In the genomic region with DNA sequence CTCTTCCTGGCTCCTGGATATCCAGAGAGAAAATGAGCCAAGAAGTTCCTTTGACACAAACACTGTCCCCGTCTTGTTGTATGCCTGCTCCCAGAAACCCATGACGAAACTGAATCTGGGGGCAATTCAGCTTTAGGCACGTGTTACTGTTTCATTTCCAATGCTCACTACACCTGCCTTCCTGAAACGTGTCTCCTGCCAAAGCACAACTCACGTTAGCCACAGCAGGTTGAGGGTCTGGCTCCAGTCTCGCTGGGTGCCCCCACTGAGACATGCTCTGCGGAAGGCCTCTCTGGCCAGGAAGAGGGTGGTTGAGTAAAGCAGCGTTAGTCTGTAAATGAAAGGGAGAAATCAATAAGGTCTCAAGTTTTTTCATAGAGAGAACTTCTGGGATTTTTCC, we compare ENCODE assay signal across 22 cellular contexts.
"Had no signal": no experiment of that assay in that cellular context is flagged by ENCODE, and none has a peak within 500 bp of the region (broad histone marks: within the 10 kb centered on the region; RNA-seq: fewer than 3 reads in every experiment).

No MANE protein-coding gene starts in this region.

- DNase-seq: cortex of kidney; esophagus squamous epithelium; foreskin fibroblast; glutamatergic neuron; immature natural killer cell; left ventricle myocardium superior; mesendoderm; naive B cell; psoas muscle; retina; stimulated activated CD4-positive, alpha-beta T cell treated with anti-CD3 and anti-CD28 coated beads, Interleukin-2, amount 100 ng/mL, for 24 hours; stimulated activated CD4-positive, alpha-beta T cell treated with anti-CD3 and anti-CD28 coated beads, Interleukin-4, amount 100 ng/mL, for 4 hours; stimulated activated naive CD4-positive, alpha-beta T cell treated with Interleukin-2 at 50 U/mL for 16 hours; thyroid gland; uterus had no signal

- H3K9ac ChIP-seq: parathyroid adenoma had no signal

- H3K27ac ChIP-seq: esophagus squamous epithelium, gastroesophageal sphincter, parathyroid adenoma, psoas muscle, suprapubic skin, thyroid gland, uterus had no signal

- H3K36me3 ChIP-seq: uterus had no signal

- H3K4me1 Mint-ChIP-seq: immature natural killer cell, nephron had no signal

- H3K27ac Mint-ChIP-seq: nephron had no signal

- H3K27me3 Mint-ChIP-seq: naive B cell had no signal

- H3K9me3 ChIP-seq: esophagus squamous epithelium, gastroesophageal sphincter, psoas muscle, suprapubic skin, thyroid gland, upper lobe of left lung, uterus had no signal

- H3K4me3 Mint-ChIP-seq: immature natural killer cell, naive B cell, nephron had no signal

- H3K79me2 ChIP-seq: parathyroid adenoma had no signal

- H3K9me3 Mint-ChIP-seq: immature natural killer cell, naive B cell, nephron had no signal

- H2AFZ ChIP-seq: parathyroid adenoma had no signal

- H3K27me3 ChIP-seq: esophagus squamous epithelium, gastroesophageal sphincter, suprapubic skin, thyroid gland, upper lobe of left lung, uterus had no signal

- H3K4me3 ChIP-seq: esophagus squamous epithelium, gastroesophageal sphincter, lung, psoas muscle, suprapubic skin, thyroid gland, upper lobe of left lung, uterus had no signal

- ATAC-seq: gastroesophageal sphincter, psoas muscle, sciatic nerve had no signal

- H3K4me1 ChIP-seq: parathyroid adenoma, psoas muscle, thyroid gland, uterus had no signal
